18 cellular contexts compared by ENCODE assay signal in the genomic region with DNA sequence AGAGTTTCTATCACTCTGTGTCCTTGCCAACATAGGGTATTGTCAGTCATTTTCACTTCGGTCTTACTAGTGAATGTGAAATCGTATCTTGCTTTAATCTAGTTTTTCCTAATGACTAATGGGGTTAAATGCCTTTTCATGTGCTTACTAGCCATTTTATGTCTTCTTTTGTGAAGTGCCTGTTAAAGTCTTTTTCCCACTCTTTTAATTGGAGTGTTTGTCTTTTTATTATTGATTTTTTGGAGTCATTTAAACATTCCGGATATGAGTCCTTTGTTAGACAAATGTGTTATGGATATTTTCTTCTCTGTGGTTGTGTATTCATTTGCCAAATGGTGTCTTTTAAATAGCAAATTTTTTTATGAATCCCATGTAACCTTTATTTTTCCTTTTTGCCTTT.
A peak's percentile ranks its signal among the peaks of the same experiment; 100 is the strongest.
DNase-seq lines count a peak whose midpoint lies in the region; ATAC-seq and TF ChIP-seq lines count a peak whose summit lies in the region.
"Had no signal": no experiment of that assay in that cellular context is flagged by ENCODE, and none has a peak within 500 bp of the region (broad histone marks: within the 10 kb centered on the region; RNA-seq: fewer than 3 reads in every experiment).

No MANE protein-coding gene starts in this region.

- no peak for ATAC-seq in omental fat pad (ENCODE audit: low FRiP score)

- no peak overlapping the region for H3K4me3 ChIP-seq in HEK293 (ENCODE audit: low read depth, low read length)
- H3K4me3 ChIP-seq in stomach = no peak overlapping the region
- H3K4me3 ChIP-seq: SJCRH30 had no signal

- no peak for TF ChIP-seq EP300 in stomach (IDR thresholded peaks at IDR 0.05)

- H3K36me3 ChIP-seq in HEK293 (ENCODE audit: control insufficient read depth in 2 of 2, insufficient read depth in 1 of 2, low read length in 2 of 2) (no peaks in the 10 kb centered on the region; a peak in 1 of 3 replicates), stomach (no peaks in the 10 kb centered on the region)
- H3K36me3 ChIP-seq: SJCRH30 had no signal

- H3K9me3 ChIP-seq in HEK293 (ENCODE audit: control insufficient read depth, insufficient read depth, low read depth, low read length) = no peaks in the 10 kb centered on the region
- peaks cover 0 to 5% (median 2%) of the 10 kb centered on the region in 4 donors for H3K9me3 ChIP-seq in stomach
- H3K9me3 ChIP-seq: SJCRH30 had no signal

- H3K27me3 ChIP-seq in stomach = peaks cover 0 to 4% (median 0%) of the 10 kb centered on the region in 3 donors

- POLR2A ChIA-PET in HEK293 (lab: Yijun Ruan, JAX) = no interaction called here

- peaks cover 8% of the 10 kb centered on the region for H3K4me1 ChIP-seq in HEK293 (ENCODE audit: control insufficient read depth, insufficient read depth, low read length)
- H3K4me1 ChIP-seq in stomach = no peaks in the 10 kb centered on the region
- H3K4me1 ChIP-seq: SJCRH30 had no signal

- TF ChIP-seq CTCF in HEK293 (tag by site-specific recombination; IDR thresholded peaks at IDR 0.05) = no peak
- no peak for TF ChIP-seq CTCF in stomach (IDR thresholded peaks at IDR 0.05)
- no peak for TF ChIP-seq CTCF in omental fat pad (IDR thresholded peaks at IDR 0.05)

- no peak for TF ChIP-seq POLR2A in stomach (IDR thresholded peaks at IDR 0.05)

- CTCF ChIA-PET in HEK293 (lab: Yijun Ruan, JAX) = interaction anchor here (0.6 kb wide), 1 partner anchor 113 kb away, joined by 6 read pairs; no protein-coding TSS in a partner anchor

- 65 to 84% (median 78%) methylated on average over 3 of the region's 3 CpGs for WGBS in stomach, 5 donors

- DNase-seq in DMS153 (lab: John Stamatoyannopoulos, UW) (peak; percentile 76), NCI-H146 treated with DMSO at 0.1 percent for 48 hours (lab: John Stamatoyannopoulos, UW; ENCODE audit: unreplicated experiment) (peak; percentile 45), NCI-H748 (lab: John Stamatoyannopoulos, UW; ENCODE audit: unreplicated experiment) (peak; percentile 46), T-helper 1 cell (no peak), HK-2 (ENCODE audit: unreplicated experiment) (no peak), stomach (no peak), omental fat pad (ENCODE audit: low spot score) (no peak)
- DNase-seq: Calu3; CD8-positive, alpha-beta memory T cell; DMS53; NCI-H1694 treated with DMSO at 0.1 percent for 48 hours; NCI-H2171; NCI-H446; NCI-H526 treated with DMSO at 0.1 percent for 48 hours; OCI-M1; SJCRH30 had no signal

- intact Hi-C loops in stomach (cut with DNase I; ENCODE audit: low total_unique reads) = no loop called here

- H3K27ac ChIP-seq in HEK293 (ENCODE audit: extremely low read depth, low read depth, low read length) (no peak overlapping the region), stomach (no peak overlapping the region)
- H3K27ac ChIP-seq: C4-2B, SJCRH30 had no signal

TF ChIP-seq in HEK293, 187 proteins besides CTCF, POLR2A, EP300 and RAD21 (continues in another document):
- TF ChIP-seq ZNF221 (tag by site-specific recombination; IDR thresholded peaks at IDR 0.05; ENCODE audit: borderline replicate concordance) = no peak
- TF ChIP-seq, protein P1, sequence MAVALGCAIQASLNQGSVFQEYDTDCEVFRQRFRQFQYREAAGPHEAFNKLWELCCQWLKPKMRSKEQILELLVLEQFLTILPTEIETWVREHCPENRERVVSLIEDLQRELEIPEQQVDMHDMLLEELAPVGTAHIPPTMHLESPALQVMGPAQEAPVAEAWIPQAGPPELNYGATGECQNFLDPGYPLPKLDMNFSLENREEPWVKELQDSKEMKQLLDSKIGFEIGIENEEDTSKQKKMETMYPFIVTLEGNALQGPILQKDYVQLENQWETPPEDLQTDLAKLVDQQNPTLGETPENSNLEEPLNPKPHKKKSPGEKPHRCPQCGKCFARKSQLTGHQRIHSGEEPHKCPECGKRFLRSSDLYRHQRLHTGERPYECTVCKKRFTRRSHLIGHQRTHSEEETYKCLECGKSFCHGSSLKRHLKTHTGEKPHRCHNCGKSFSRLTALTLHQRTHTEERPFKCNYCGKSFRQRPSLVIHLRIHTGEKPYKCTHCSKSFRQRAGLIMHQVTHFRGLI (tag by site-specific recombination; IDR thresholded peaks at IDR 0.05) = no peak
- TF ChIP-seq ZNF10 (tag by site-specific recombination; IDR thresholded peaks at IDR 0.05) = no peak
- no peak for TF ChIP-seq ZNF202 (tag by site-specific recombination; IDR thresholded peaks at IDR 0.05; ENCODE audit: borderline replicate concordance)
- TF ChIP-seq, protein P2, sequence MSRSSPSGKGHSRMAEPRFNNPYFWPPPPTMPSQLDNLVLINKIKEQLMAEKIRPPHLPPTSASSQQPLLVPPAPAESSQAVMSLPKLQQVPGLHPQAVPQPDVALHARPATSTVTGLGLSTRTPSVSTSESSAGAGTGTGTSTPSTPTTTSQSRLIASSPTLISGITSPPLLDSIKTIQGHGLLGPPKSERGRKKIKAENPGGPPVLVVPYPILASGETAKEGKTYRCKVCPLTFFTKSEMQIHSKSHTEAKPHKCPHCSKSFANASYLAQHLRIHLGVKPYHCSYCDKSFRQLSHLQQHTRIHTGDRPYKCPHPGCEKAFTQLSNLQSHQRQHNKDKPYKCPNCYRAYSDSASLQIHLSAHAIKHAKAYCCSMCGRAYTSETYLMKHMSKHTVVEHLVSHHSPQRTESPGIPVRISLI (tag by site-specific recombination; IDR thresholded peaks at IDR 0.05) = no peak
- TF ChIP-seq ZNF585B (tag by site-specific recombination; IDR thresholded peaks at IDR 0.05) = no peak
- TF ChIP-seq SP7 (tag by site-specific recombination; IDR thresholded peaks at IDR 0.05) = no peak
- TF ChIP-seq ZNF311 (tag by site-specific recombination; IDR thresholded peaks at IDR 0.05; ENCODE audit: borderline replicate concordance) = no peak
- TF ChIP-seq HOXC10 (CRISPR knock-in tag; IDR thresholded peaks at IDR 0.05) = no peak
- TF ChIP-seq BCL11B (tag by site-specific recombination; IDR thresholded peaks at IDR 0.05; ENCODE audit: low read depth) = no peak
- no peak for TF ChIP-seq ZNF174 (tag by site-specific recombination; IDR thresholded peaks at IDR 0.05)
- TF ChIP-seq, protein P3, sequence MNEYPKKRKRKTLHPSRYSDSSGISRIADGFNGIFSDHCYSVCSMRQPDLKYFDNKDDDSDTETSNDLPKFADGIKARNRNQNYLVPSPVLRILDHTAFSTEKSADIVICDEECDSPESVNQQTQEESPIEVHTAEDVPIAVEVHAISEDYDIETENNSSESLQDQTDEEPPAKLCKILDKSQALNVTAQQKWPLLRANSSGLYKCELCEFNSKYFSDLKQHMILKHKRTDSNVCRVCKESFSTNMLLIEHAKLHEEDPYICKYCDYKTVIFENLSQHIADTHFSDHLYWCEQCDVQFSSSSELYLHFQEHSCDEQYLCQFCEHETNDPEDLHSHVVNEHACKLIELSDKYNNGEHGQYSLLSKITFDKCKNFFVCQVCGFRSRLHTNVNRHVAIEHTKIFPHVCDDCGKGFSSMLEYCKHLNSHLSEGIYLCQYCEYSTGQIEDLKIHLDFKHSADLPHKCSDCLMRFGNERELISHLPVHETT (tag by site-specific recombination; IDR thresholded peaks at IDR 0.05) = no peak
- TF ChIP-seq ZFP37 (tag by site-specific recombination; IDR thresholded peaks at IDR 0.05) = no peak
- no peak for TF ChIP-seq ZNF404 (tag by site-specific recombination; IDR thresholded peaks at IDR 0.05)
- TF ChIP-seq ZNF48 (tag by site-specific recombination; IDR thresholded peaks at IDR 0.05) = no peak
- no peak for TF ChIP-seq ZNF19 (tag by site-specific recombination; IDR thresholded peaks at IDR 0.05; ENCODE audit: low read depth)
- no peak for TF ChIP-seq ZNF37A (tag by site-specific recombination; IDR thresholded peaks at IDR 0.05)
- peak; percentile 26; the same call in 1 of the 2 replicates for TF ChIP-seq OSR2 (tag by site-specific recombination; IDR thresholded peaks at IDR 0.05)
- no peak for TF ChIP-seq ZNF624 (tag by site-specific recombination; IDR thresholded peaks at IDR 0.05)
- TF ChIP-seq, protein P4, sequence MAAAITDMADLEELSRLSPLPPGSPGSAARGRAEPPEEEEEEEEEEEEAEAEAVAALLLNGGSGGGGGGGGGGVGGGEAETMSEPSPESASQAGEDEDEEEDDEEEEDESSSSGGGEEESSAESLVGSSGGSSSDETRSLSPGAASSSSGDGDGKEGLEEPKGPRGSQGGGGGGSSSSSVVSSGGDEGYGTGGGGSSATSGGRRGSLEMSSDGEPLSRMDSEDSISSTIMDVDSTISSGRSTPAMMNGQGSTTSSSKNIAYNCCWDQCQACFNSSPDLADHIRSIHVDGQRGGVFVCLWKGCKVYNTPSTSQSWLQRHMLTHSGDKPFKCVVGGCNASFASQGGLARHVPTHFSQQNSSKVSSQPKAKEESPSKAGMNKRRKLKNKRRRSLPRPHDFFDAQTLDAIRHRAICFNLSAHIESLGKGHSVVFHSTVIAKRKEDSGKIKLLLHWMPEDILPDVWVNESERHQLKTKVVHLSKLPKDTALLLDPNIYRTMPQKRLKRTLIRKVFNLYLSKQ (tag by site-specific recombination; IDR thresholded peaks at IDR 0.05; ENCODE audit: borderline replicate concordance) = no peak
- TF ChIP-seq, protein P5, sequence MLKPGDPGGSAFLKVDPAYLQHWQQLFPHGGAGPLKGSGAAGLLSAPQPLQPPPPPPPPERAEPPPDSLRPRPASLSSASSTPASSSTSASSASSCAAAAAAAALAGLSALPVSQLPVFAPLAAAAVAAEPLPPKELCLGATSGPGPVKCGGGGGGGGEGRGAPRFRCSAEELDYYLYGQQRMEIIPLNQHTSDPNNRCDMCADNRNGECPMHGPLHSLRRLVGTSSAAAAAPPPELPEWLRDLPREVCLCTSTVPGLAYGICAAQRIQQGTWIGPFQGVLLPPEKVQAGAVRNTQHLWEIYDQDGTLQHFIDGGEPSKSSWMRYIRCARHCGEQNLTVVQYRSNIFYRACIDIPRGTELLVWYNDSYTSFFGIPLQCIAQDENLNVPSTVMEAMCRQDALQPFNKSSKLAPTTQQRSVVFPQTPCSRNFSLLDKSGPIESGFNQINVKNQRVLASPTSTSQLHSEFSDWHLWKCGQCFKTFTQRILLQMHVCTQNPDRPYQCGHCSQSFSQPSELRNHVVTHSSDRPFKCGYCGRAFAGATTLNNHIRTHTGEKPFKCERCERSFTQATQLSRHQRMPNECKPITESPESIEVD (tag by site-specific recombination; IDR thresholded peaks at IDR 0.05) = peak; percentile 84
- TF ChIP-seq ZNF274 (IDR thresholded peaks at IDR 0.05; ENCODE audit: low read length) = no peak
- TF ChIP-seq ZNF274 (tag by site-specific recombination; IDR thresholded peaks at IDR 0.05; ENCODE audit: borderline replicate concordance) = no peak
- no peak for TF ChIP-seq MZF1 (tag by site-specific recombination; IDR thresholded peaks at IDR 0.05; ENCODE audit: borderline replicate concordance)
- no peak for TF ChIP-seq ZNF223 (tag by site-specific recombination; IDR thresholded peaks at IDR 0.05)
- TF ChIP-seq KLF9 (tag by site-specific recombination; IDR thresholded peaks at IDR 0.05; ENCODE audit: low read depth) = no peak
- no peak for TF ChIP-seq ZNF138 (tag by site-specific recombination; IDR thresholded peaks at IDR 0.05; ENCODE audit: borderline replicate concordance)
- TF ChIP-seq SCRT2 (tag by site-specific recombination; IDR thresholded peaks at IDR 0.05) = no peak

Comparison
In these comparisons a context has a peak if more than half of its experiments do, and no peak if none do; other contexts are left out.
1. DNase-seq: peak in DMS153 (single experiment), NCI-H146 treated with DMSO at 0.1 percent for 48 hours (single experiment) and NCI-H748 (single experiment); none in T-helper 1 cell (0 of 5), HK-2 (single experiment), stomach (single experiment) and omental fat pad (single experiment).